9 cellular contexts compared by ENCODE assay signal in the genomic region with DNA sequence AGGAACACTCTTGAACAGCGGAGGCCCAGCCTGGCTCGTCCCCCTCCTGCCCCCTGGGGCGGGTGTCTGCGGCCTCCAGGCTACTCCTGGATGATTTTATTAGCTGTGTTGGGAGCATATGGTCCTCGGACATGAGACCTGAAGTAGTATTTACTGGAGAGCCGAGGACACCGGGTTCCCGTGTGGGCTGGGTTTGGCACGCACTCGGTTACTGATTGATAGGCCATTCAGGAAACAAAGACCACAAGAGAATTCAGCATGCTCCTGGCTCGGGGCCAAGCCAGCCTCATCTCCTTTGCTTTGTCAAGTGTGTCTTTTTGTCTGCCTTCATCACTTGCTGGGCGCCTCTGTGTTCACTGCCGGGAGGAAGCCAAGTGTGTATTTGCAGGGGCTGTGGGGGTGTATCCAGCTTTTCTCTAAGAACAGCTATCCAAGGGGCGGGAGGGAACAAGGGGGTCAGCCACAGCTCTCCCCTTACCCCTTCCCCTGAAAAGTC. TPM values are rescaled to one million over a fixed set of nuclear protein-coding genes. Genes with fewer than 3 reads are reported as not detected.
A peak's percentile ranks its signal among the peaks of the same experiment; 100 is the strongest.
DNase-seq lines count a peak whose midpoint lies in the region; ATAC-seq, FAIRE-seq and TF ChIP-seq lines count a peak whose summit lies in the region.
"Had no signal": no experiment of that assay in that cellular context is flagged by ENCODE, and none has a peak within 500 bp of the region (broad histone marks: within the 10 kb centered on the region; RNA-seq: fewer than 3 reads in every experiment).

No MANE protein-coding gene starts in this region.

- DNase-seq in Right ventricle myocardium inferior (ENCODE audit: missing footprints) (peak; percentile 81), cardiac septum (ENCODE audit: low spot score) (no peak), OCI-LY7 (ENCODE audit: low spot score) (peak; percentile 62), HepG2 (ENCODE audit: low spot score) (peak; percentile 54), DMS 273 treated with DMSO at 0.1 percent for 48 hours (lab: John Stamatoyannopoulos, UW) (no peak)
- DNase-seq in activated gamma-delta T cell treated with anti-CD3 and anti-CD28 coated beads, Interleukin-2, amount 50 U/mL, for 16 hours (ENCODE audit: low read depth): peak; percentile 77
- peak; percentile 53 to 71 for DNase-seq in stimulated activated CD8-positive, alpha-beta memory T cell treated with anti-CD3 and anti-CD28 coated beads, Interleukin-4, amount 100 ng/mL, for 1 hour (ENCODE audit: low read depth in 2 of 2, low spot score in 1 of 2)

- in situ Hi-C loops in HepG2 (cut with HindIII; ENCODE audit: extremely low pct_ligation_motif_present, low pct_unique_long_range_greater_than_20kb): no loop called here

- TF ChIP-seq RAD21 in HepG2 (CRISPR knock-in tag; IDR thresholded peaks at IDR 0.05): no peak

- H4K20me1 ChIP-seq in OCI-LY7 (ENCODE audit: insufficient read depth, low read length): no peaks in the 10 kb centered on the region; the same call in 1 of the 2 replicates
- peaks cover 3% of the 10 kb centered on the region; the same call in 1 of the 2 replicates for H4K20me1 ChIP-seq in HepG2 (ENCODE audit: insufficient read depth, low read length)

- H3K9me3 ChIP-seq in OCI-LY7 (ENCODE audit: low read length) (no peaks in the 10 kb centered on the region), HepG2 (ENCODE audit: low read length) (no peaks in the 10 kb centered on the region)

- H3K4me1 ChIP-seq in OCI-LY7 (ENCODE audit: insufficient read depth, low read length, poor library complexity, severe bottlenecking) (peaks cover 16% of the 10 kb centered on the region), HepG2 (ENCODE audit: insufficient read depth, low read length) (peaks cover 58% of the 10 kb centered on the region)

- intact Hi-C loops in Right ventricle myocardium inferior (cut with DNase I) (no loop called here), cardiac septum (cut with DNase I) (loop anchor here (5.0 kb wide), 1 partner anchor 237 kb away; no protein-coding TSS in a partner anchor), OCI-LY7 (cut with micrococcal nuclease; ENCODE audit: unreplicated experiment) (loop anchor here (10.0 kb wide), 2 partner anchors 130 to 360 kb away; a partner anchor contains a TSS), HepG2 (cut with micrococcal nuclease; ENCODE audit: unreplicated experiment) (no loop called here)

- no TSS peak for BruUV-seq in OCI-LY7 (replicated peaks; lab: Mats Ljungman, UMichigan)
- BruUV-seq in HepG2 (replicated peaks; lab: Mats Ljungman, UMichigan): no TSS peak

- H3K4me2 ChIP-seq in OCI-LY7 (ENCODE audit: low read length): peak overlapping the region; percentile 63
- peak overlapping the region; percentile 90 for H3K4me2 ChIP-seq in HepG2 (ENCODE audit: low read depth, low read length)

- ATAC-seq in Right ventricle myocardium inferior (peak; percentile 7), HG03439 (IDR thresholded peaks at IDR 0.05; ENCODE audit: unreplicated experiment) (peak; percentile 45), HepG2 (peak; percentile 11; the same call in 2 of the 3 replicates)

- no peak; a peak in 1 of 4 replicates for TF ChIP-seq POLR2A in HepG2 (IDR thresholded peaks at IDR 0.05; ENCODE audit: insufficient read depth in 1 of 2, low read depth in 2 of 2, low read length in 2 of 2)

- TF ChIP-seq EP300 in HepG2 (IDR thresholded peaks at IDR 0.05; ENCODE audit: low read depth in 2 of 2, low read length in 2 of 2): no peak
- no peak for TF ChIP-seq EP300 in HepG2 (CRISPR knock-in tag; IDR thresholded peaks at IDR 0.05; ENCODE audit: borderline replicate concordance)

- H3K4me3 ChIP-seq in OCI-LY7 (ENCODE audit: low read depth, low read length, poor library complexity, severe bottlenecking) (peak overlapping the region; percentile 26), HepG2 (replicated peaks in 1 of 3; ENCODE audit: insufficient read depth in 1 of 3, low read depth in 2 of 3, low read length in 3 of 3) (peak overlapping the region in 2 of 3 experiments; percentile 19 to 61; a peak in 3 of 6 replicates)

- TF ChIP-seq CTCF in OCI-LY7 (conservative IDR thresholded peaks at IDR 0.05; ENCODE audit: low read length): no peak
- no peak for TF ChIP-seq CTCF in HepG2 (CRISPR knock-in tag; IDR thresholded peaks at IDR 0.05)

- H3K27ac ChIP-seq in OCI-LY7 (ENCODE audit: low read depth, low read length, poor library complexity, severe bottlenecking) (no peak overlapping the region), HepG2 (ENCODE audit: extremely low read length, insufficient read depth, low read length) (no peak overlapping the region)

- POLR2A ChIA-PET in OCI-LY7 (lab: Charles Lee): interaction anchor here (1.3 kb wide), 1 partner anchor 10 kb away, joined by 3 read pairs; a partner anchor contains a TSS
- POLR2A ChIA-PET in HepG2 (lab: Yijun Ruan, JAX): interaction anchor here (1.2 to 2.2 kb wide), 2 partner anchors 10 to 389 kb away, joined by 3 to 10 read pairs; a partner anchor contains a TSS

- peak overlapping the region; percentile 34 for H3K9ac ChIP-seq in HepG2 (ENCODE audit: insufficient read depth, low read depth, low read length)

- H2AFZ ChIP-seq in OCI-LY7 (ENCODE audit: low read length) (no peak overlapping the region), HepG2 (ENCODE audit: low read length) (no peak overlapping the region)

- 0% methylated on average over 1 of the region's 14 CpGs for WGBS in HepG2 (ENCODE audit: low lambda C conversion rate)

- peaks cover 0 to 5% of the 10 kb centered on the region in 2 experiments; a peak in 1 of 5 replicates for H3K27me3 ChIP-seq in HepG2 (ENCODE audit: control insufficient read depth in 1 of 2, insufficient read depth in 2 of 2, low read length in 2 of 2)

- no peak for FAIRE-seq in HepG2 (lab: Jason Lieb, UNC)
- FAIRE-seq: endothelial cell of umbilical vein had no signal

- H3K36me3 ChIP-seq in OCI-LY7 (ENCODE audit: insufficient read depth, low read length) (no peaks in the 10 kb centered on the region), HepG2 (replicated peaks in 1 of 2; ENCODE audit: control insufficient read depth in 1 of 2, insufficient read depth in 2 of 2, low read length in 2 of 2) (no peaks in the 10 kb centered on the region)

- CTCF ChIA-PET in OCI-LY7 (lab: Charles Lee; ENCODE audit: unreplicated experiment): interaction anchor here (0.8 to 1.2 kb wide), 3 partner anchors 9 to 136 kb away, joined by 3 to 4 read pairs (median 3); no protein-coding TSS in a partner anchor
- CTCF ChIA-PET in HepG2 (lab: Yijun Ruan, JAX; ENCODE audit: low intra/inter-chr PET ratio, low total read pairs): no interaction called here

- H3K79me2 ChIP-seq in OCI-LY7 (ENCODE audit: insufficient read depth, low read depth, low read length) (no peaks in the 10 kb centered on the region), HepG2 (ENCODE audit: insufficient read depth, low read length) (no peaks in the 10 kb centered on the region)

- no peaks in the 10 kb centered on the region for H3K9me2 ChIP-seq in OCI-LY7 (ENCODE audit: insufficient read depth, low read length)

RNA-seq across cellular contexts. Expression of a gene that starts 9.7 kb away (rescaled TPM):
- total RNA-seq in Right ventricle myocardium inferior: 2.7 TPM
- total RNA-seq in cardiac septum: 1.6 TPM
- total RNA-seq in OCI-LY7 (2014; rRNA removed; shearing (Covaris generic)): not detected in 2 replicates
- total RNA-seq in OCI-LY7 (2022): not detected in 2 replicates
- 106 and 107 TPM in 2 replicates for total RNA-seq in HepG2 (2016; rRNA removed; fragmentation: Illumina TruSeq; extraction: Trizol)
- total RNA-seq in HepG2 (2016; cell fraction: cytosol; rRNA removed; fragmentation: Illumina TruSeq; extraction: Trizol; ENCODE audit: low read depth): 71.2 and 93.3 TPM in 2 replicates
- 102 and 114 TPM in 2 replicates for total RNA-seq in HepG2 (2016; cell fraction: insoluble cytoplasmic fraction; rRNA removed; fragmentation: Illumina TruSeq; extraction: Trizol)
- total RNA-seq in HepG2 (2016; cell fraction: membrane; rRNA removed; fragmentation: Illumina TruSeq; extraction: Trizol): 99.5 and 112 TPM in 2 replicates
- 50.7 and 58.0 TPM in 2 replicates for total RNA-seq in HepG2 (2016; cell fraction: nucleus; rRNA removed; fragmentation: Illumina TruSeq; extraction: Trizol)
- 38.8 and 45.9 TPM in 2 replicates for polyA plus RNA-seq in HepG2 (2011; rRNA removed)
- polyA plus RNA-seq in HepG2 (2011; cell fraction: cytosol; rRNA removed): 34.6 and 67.1 TPM in 2 replicates
- 36.7 and 39.0 TPM in 2 replicates for polyA plus RNA-seq in HepG2 (2011; cell fraction: nucleus; rRNA removed)
- polyA plus RNA-seq in HepG2 (2012): 12.8 and 15.4 TPM in 2 replicates
- polyA plus RNA-seq in HepG2 (2016; cell fraction: cytosol; fragmentation: Illumina TruSeq; extraction: Trizol; ENCODE audit: low read depth): 80.3 and 98.8 TPM in 2 replicates
- 93.9 and 102 TPM in 2 replicates for polyA plus RNA-seq in HepG2 (2016; cell fraction: insoluble cytoplasmic fraction; fragmentation: Illumina TruSeq; extraction: Trizol; ENCODE audit: low read depth)
- 83.4 and 95.9 TPM in 2 replicates for polyA plus RNA-seq in HepG2 (2016; cell fraction: membrane; fragmentation: Illumina TruSeq; extraction: Trizol; ENCODE audit: low read depth)
- polyA plus RNA-seq in HepG2 (2016; cell fraction: nucleus; fragmentation: Illumina TruSeq; extraction: Trizol; ENCODE audit: insufficient read depth, low read depth): 79.8 and 83.8 TPM in 2 replicates
- polyA minus RNA-seq in HepG2 (2011; rRNA and poly(A)+ RNA removed; ENCODE audit: low replicate concordance): 0.12 and 31.7 TPM in 2 replicates
- 4.7 and 14.1 TPM in 2 replicates for polyA minus RNA-seq in HepG2 (2011; cell fraction: cytosol; rRNA and poly(A)+ RNA removed)
- 35.9 and 38.2 TPM in 2 replicates for polyA minus RNA-seq in HepG2 (2011; cell fraction: nucleus; rRNA and poly(A)+ RNA removed)

RNA-seq across cellular contexts. Expression of a gene that starts 17.8 kb away (rescaled TPM):
- total RNA-seq in Right ventricle myocardium inferior (0.22 TPM), cardiac septum (1.2 TPM), OCI-LY7 (2022) (not detected in 2 replicates), HepG2 (2016; rRNA removed; fragmentation: Illumina TruSeq; extraction: Trizol) (0.14 and 0.29 TPM in 2 replicates)
- not detected in 2 replicates for total RNA-seq in OCI-LY7 (2014; rRNA removed; shearing (Covaris generic))
- 0.61 and 0.88 TPM in 2 replicates for total RNA-seq in HepG2 (2016; cell fraction: cytosol; rRNA removed; fragmentation: Illumina TruSeq; extraction: Trizol; ENCODE audit: low read depth)
- total RNA-seq in HepG2 (2016; cell fraction: insoluble cytoplasmic fraction; rRNA removed; fragmentation: Illumina TruSeq; extraction: Trizol): 0.24 and 0.35 TPM in 2 replicates
- total RNA-seq in HepG2 (2016; cell fraction: membrane; rRNA removed; fragmentation: Illumina TruSeq; extraction: Trizol): 0.17 and 0.28 TPM in 2 replicates
- total RNA-seq in HepG2 (2016; cell fraction: nucleus; rRNA removed; fragmentation: Illumina TruSeq; extraction: Trizol): 0.47 and 0.50 TPM in 2 replicates
- polyA plus RNA-seq in HepG2 (2011; rRNA removed): 0.40 and 0.72 TPM in 2 replicates
- 0.15 and 0.35 TPM in 2 replicates for polyA plus RNA-seq in HepG2 (2011; cell fraction: cytosol; rRNA removed)
- polyA plus RNA-seq in HepG2 (2011; cell fraction: nucleus; rRNA removed): 2.6 and 4.1 TPM in 2 replicates
- 0.48 and 0.69 TPM in 2 replicates for polyA plus RNA-seq in HepG2 (2012)
- 0.06 and 0.07 TPM in 2 replicates for polyA plus RNA-seq in HepG2 (2016; cell fraction: cytosol; fragmentation: Illumina TruSeq; extraction: Trizol; ENCODE audit: low read depth)
- 0.14 and 0.19 TPM in 2 replicates for polyA plus RNA-seq in HepG2 (2016; cell fraction: insoluble cytoplasmic fraction; fragmentation: Illumina TruSeq; extraction: Trizol; ENCODE audit: low read depth)
- 0.09 and 0.14 TPM in 2 replicates for polyA plus RNA-seq in HepG2 (2016; cell fraction: membrane; fragmentation: Illumina TruSeq; extraction: Trizol; ENCODE audit: low read depth)
- 0.24 and 0.74 TPM in 2 replicates for polyA plus RNA-seq in HepG2 (2016; cell fraction: nucleus; fragmentation: Illumina TruSeq; extraction: Trizol; ENCODE audit: insufficient read depth, low read depth)
- polyA minus RNA-seq in HepG2 (2011; rRNA and poly(A)+ RNA removed; ENCODE audit: low replicate concordance): 1.8 TPM in 1 of 2 replicates, not detected in the other
- 0.18 and 0.20 TPM in 2 replicates for polyA minus RNA-seq in HepG2 (2011; cell fraction: cytosol; rRNA and poly(A)+ RNA removed)
- polyA minus RNA-seq in HepG2 (2011; cell fraction: nucleus; rRNA and poly(A)+ RNA removed): 2.7 and 6.2 TPM in 2 replicates
- total RNA-seq: endothelial cell of umbilical vein had no signal
- polyA plus RNA-seq: endothelial cell of umbilical vein had no signal

Comparison
In these comparisons a context has a peak if more than half of its experiments do, and no peak if none do; other contexts are left out.
1. DNase-seq: peak in Right ventricle myocardium inferior (single experiment), OCI-LY7 (single experiment), activated gamma-delta T cell treated with anti-CD3 and anti-CD28 coated beads, Interleukin-2, amount 50 U/mL, for 16 hours (single experiment), HepG2 (single experiment) and stimulated activated CD8-positive, alpha-beta memory T cell treated with anti-CD3 and anti-CD28 coated beads, Interleukin-4, amount 100 ng/mL, for 1 hour (2 of 2); none in cardiac septum (single experiment) and DMS 273 treated with DMSO at 0.1 percent for 48 hours (single experiment).
2. intact Hi-C loops: an anchor here in cardiac septum (5.0 kb wide) and OCI-LY7 (10.0 kb wide); none called in Right ventricle myocardium inferior and HepG2.
3. RNA of a gene that starts 9.7 kb away (total RNA-seq): 50.7 to 114 TPM in HepG2; 2.7 TPM in Right ventricle myocardium inferior (single experiment), 1.6 TPM in cardiac septum (single experiment) and not detected in OCI-LY7; every median in the first group is over 10 times any median in the second.
4. Peak in every context shown above with its lines, with median percentiles within 50 percentile points of each other: ATAC-seq.